Comparison of ENCODE assay signal across 13 cellular contexts in genomic region chr1:15188145-15188544, GRCh38. TPM values are rescaled to one million over a fixed set of nuclear protein-coding genes. Genes with fewer than 3 reads are reported as not detected.
DNase-seq lines count a peak whose midpoint lies in the region; ATAC-seq and TF ChIP-seq lines count a peak whose summit lies in the region.
"Had no signal": no experiment of that assay in that cellular context is flagged by ENCODE, and none has a peak within 500 bp of the region (broad histone marks: within the 10 kb centered on the region; RNA-seq: fewer than 3 reads in every experiment).

No MANE protein-coding gene starts in this region.

- in situ Hi-C loops in gastrocnemius medialis (cut with MboI; ENCODE audit: low sequenced_read_pairs in 4 of 4) = no loop called here

- no peaks in the 10 kb centered on the region for H3K9me3 ChIP-seq in gastrocnemius medialis

- no peak overlapping the region for H3K27ac Mint-ChIP-seq in stimulated activated effector memory CD8-positive, alpha-beta T cell treated with anti-CD3 and anti-CD28 coated beads, Interleukin-12 subunit alpha, Interleukin-12 subunit beta, amount 100 ng/mL, for 72 hours
- H3K27ac Mint-ChIP-seq: activated CD8-positive, alpha-beta T cell treated with anti-CD3 and anti-CD28 coated beads for 36 hours had no signal

- DNase-seq in DMS153 (lab: John Stamatoyannopoulos, UW) (peak; percentile 59), DMS153 treated with DMSO at 0.1 percent for 48 hours (lab: John Stamatoyannopoulos, UW; ENCODE audit: unreplicated experiment) (no peak), RWPE1 (ENCODE audit: low spot score) (peak; percentile 34), iPS-NIHi7 (ENCODE audit: extremely low spot score) (peak; percentile 84), NCI-H2171 (lab: John Stamatoyannopoulos, UW) (no peak), gastrocnemius medialis (no peak)
- no peak for DNase-seq in stimulated activated effector memory CD8-positive, alpha-beta T cell treated with anti-CD3 and anti-CD28 coated beads, Interleukin-12 subunit alpha, Interleukin-12 subunit beta, amount 100 ng/mL, for 72 hours (ENCODE audit: low spot score in 2 of 2)
- DNase-seq: activated CD8-positive, alpha-beta T cell treated with anti-CD3 and anti-CD28 coated beads for 36 hours; left cardiac atrium; NCI-H524 treated with DMSO at 0.1 percent for 48 hours; SHP77 treated with DMSO at 0.1 percent for 48 hours had no signal

- peaks cover 0 to 7% of the 10 kb centered on the region in 2 donors for H3K4me1 ChIP-seq in gastrocnemius medialis

- H3K27me3 ChIP-seq in gastrocnemius medialis = no peaks in the 10 kb centered on the region

- TF ChIP-seq CTCF in RWPE1 (conservative IDR thresholded peaks at IDR 0.05; ENCODE audit: low read depth) (no peak), gastrocnemius medialis (IDR thresholded peaks at IDR 0.05 in 4 of 5, conservative IDR thresholded peaks at IDR 0.05 in 1 of 5) (no peak)

- H3K4me3 ChIP-seq in gastrocnemius medialis = no peak overlapping the region

- no peaks in the 10 kb centered on the region for H3K36me3 ChIP-seq in gastrocnemius medialis

- ATAC-seq in stimulated activated effector memory CD8-positive, alpha-beta T cell treated with anti-CD3 and anti-CD28 coated beads, Interleukin-12 subunit alpha, Interleukin-12 subunit beta, amount 100 ng/mL, for 72 hours = peak; percentile 33
- no peak for ATAC-seq in HG02759 (IDR thresholded peaks at IDR 0.05; ENCODE audit: unreplicated experiment)
- ATAC-seq in gastrocnemius medialis = no peak
- ATAC-seq: activated CD8-positive, alpha-beta T cell treated with anti-CD3 and anti-CD28 coated beads for 36 hours had no signal

- H3K27ac ChIP-seq in RWPE1 = peak overlapping the region; percentile 19; the same call in 1 of the 2 replicates
- H3K27ac ChIP-seq in gastrocnemius medialis = no peak overlapping the region
- H3K27ac ChIP-seq: 22Rv1 had no signal

- CTCF ChIA-PET in RWPE1 (lab: Yijun Ruan, JAX) = interaction anchor here (0.6 to 0.7 kb wide), 2 partner anchors 32 to 111 kb away, joined by 5 to 6 read pairs; no protein-coding TSS in a partner anchor

- POLR2A ChIA-PET in RWPE1 (lab: Yijun Ruan, JAX; ENCODE audit: low non-redundant PET) = no interaction called here

- intact Hi-C loops in gastrocnemius medialis (cut with DNase I; ENCODE audit: low total_unique reads) = no loop called here

- no peak overlapping the region for H3K4me3 Mint-ChIP-seq in stimulated activated effector memory CD8-positive, alpha-beta T cell treated with anti-CD3 and anti-CD28 coated beads, Interleukin-12 subunit alpha, Interleukin-12 subunit beta, amount 100 ng/mL, for 72 hours
- H3K4me3 Mint-ChIP-seq: activated CD8-positive, alpha-beta T cell treated with anti-CD3 and anti-CD28 coated beads for 36 hours had no signal

- H3K9me3 Mint-ChIP-seq in stimulated activated effector memory CD8-positive, alpha-beta T cell treated with anti-CD3 and anti-CD28 coated beads, Interleukin-12 subunit alpha, Interleukin-12 subunit beta, amount 100 ng/mL, for 72 hours = no peaks in the 10 kb centered on the region
- H3K9me3 Mint-ChIP-seq: activated CD8-positive, alpha-beta T cell treated with anti-CD3 and anti-CD28 coated beads for 36 hours had no signal

- no peaks in the 10 kb centered on the region for H3K4me1 Mint-ChIP-seq in stimulated activated effector memory CD8-positive, alpha-beta T cell treated with anti-CD3 and anti-CD28 coated beads, Interleukin-12 subunit alpha, Interleukin-12 subunit beta, amount 100 ng/mL, for 72 hours

- H3K36me3 Mint-ChIP-seq in stimulated activated effector memory CD8-positive, alpha-beta T cell treated with anti-CD3 and anti-CD28 coated beads, Interleukin-12 subunit alpha, Interleukin-12 subunit beta, amount 100 ng/mL, for 72 hours = no peaks in the 10 kb centered on the region

- TF ChIP-seq POLR2A in gastrocnemius medialis (IDR thresholded peaks at IDR 0.05) = no peak

RNA-seq across cellular contexts. Expression of gene TMEM51, which starts 34.6 kb away (rescaled TPM):
- total RNA-seq in gastrocnemius medialis = 1 to 10 TPM in 2 of 4 donors, under 1 TPM in 1, not detected in 1; 0.73 to 2.7 (median 1.8) TPM
- total RNA-seq: activated CD8-positive, alpha-beta T cell treated with anti-CD3 and anti-CD28 coated beads for 36 hours had no signal

RNA-seq across cellular contexts. Expression of gene FHAD1, which starts 58.9 kb away (rescaled TPM):
- total RNA-seq in gastrocnemius medialis = not detected

Comparison
In these comparisons a context has a peak if more than half of its experiments do, and no peak if none do; other contexts are left out.
1. DNase-seq: peak in DMS153 (single experiment), RWPE1 (single experiment) and iPS-NIHi7 (single experiment); none in DMS153 treated with DMSO at 0.1 percent for 48 hours (single experiment), stimulated activated effector memory CD8-positive, alpha-beta T cell treated with anti-CD3 and anti-CD28 coated beads, Interleukin-12 subunit alpha, Interleukin-12 subunit beta, amount 100 ng/mL, for 72 hours (0 of 2), NCI-H2171 (single experiment) and gastrocnemius medialis (0 of 2).